ENCODE assay signal across 1 cellular context in genomic region chr16:75376475-75376907, GRCh38.
TF ChIP-seq lines count a peak whose summit lies in the region.

No MANE protein-coding gene starts in this region.

TF ChIP-seq in GM23338, 12 proteins besides CTCF, POLR2A, EP300 and RAD21 (continued from another document):
- TF ChIP-seq ZNF462 (CRISPR knock-in tag; IDR thresholded peaks at IDR 0.05) (no peak), REST (IDR thresholded peaks at IDR 0.05; ENCODE audit: unreplicated experiment) (no peak), NANOG (IDR thresholded peaks at IDR 0.05; ENCODE audit: borderline replicate concordance) (no peak)
